ENCODE assay signal across 8 cellular contexts in the genomic region with DNA sequence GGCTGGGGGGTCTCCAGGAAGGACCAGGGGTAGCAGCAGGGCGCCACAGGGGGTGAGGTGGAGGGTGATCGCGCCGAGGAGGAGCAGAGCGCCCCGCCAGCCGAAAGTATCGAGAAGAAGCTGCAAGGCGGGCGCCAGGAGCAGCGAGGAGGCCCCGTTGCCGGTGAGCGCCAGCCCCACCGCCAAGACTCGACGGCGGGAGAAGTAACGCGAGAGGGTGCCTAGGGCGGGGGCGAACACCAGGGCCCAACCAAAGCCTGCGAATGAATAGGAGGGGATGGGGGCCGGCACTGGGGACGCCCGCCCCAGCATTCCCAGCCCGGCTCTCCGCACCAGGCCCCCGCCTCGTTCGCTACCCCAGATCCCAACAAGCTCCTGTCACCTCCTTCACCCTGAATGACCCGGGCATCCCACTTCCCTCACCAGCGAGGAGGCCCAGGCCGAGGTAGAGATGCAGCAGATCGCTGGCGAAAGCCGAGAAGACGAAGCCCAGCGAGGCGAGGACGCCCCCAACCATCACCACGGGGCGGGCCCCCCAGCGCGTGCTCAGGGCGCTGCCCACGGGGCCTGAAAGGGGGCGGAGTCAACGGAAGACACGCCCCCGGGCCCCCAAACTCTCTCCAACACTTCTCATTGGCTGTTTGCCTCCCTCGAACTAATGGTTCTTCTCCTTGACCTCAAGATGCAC. TPM values are rescaled to one million over a fixed set of nuclear protein-coding genes. Genes with fewer than 3 reads are reported as not detected.
DNase-seq lines count a peak whose midpoint lies in the region; ATAC-seq and FAIRE-seq lines count a peak whose summit lies in the region.

No MANE protein-coding gene starts in this region.

- peak overlapping the region; percentile 70 for H3K4me3 Mint-ChIP-seq in activated naive CD4-positive, alpha-beta T cell treated with anti-CD3 and anti-CD28 coated beads for 36 hours
- peak overlapping the region; percentile 78 for H3K4me3 Mint-ChIP-seq in stimulated activated effector memory CD8-positive, alpha-beta T cell treated with anti-CD3 and anti-CD28 coated beads, Interleukin-12 subunit alpha, Interleukin-12 subunit beta, amount 100 ng/mL, for 72 hours

- H3F3A ChIP-seq in GM23248 (ENCODE audit: insufficient read depth), result peaks cover 7% of the 10 kb centered on the region; the same call in 1 of the 2 replicates

- no peak overlapping the region for H3K27ac ChIP-seq in GM23248
- H3K27ac ChIP-seq in iPS-20b (ENCODE audit: low read length), result no peak overlapping the region

- peak overlapping the region; percentile 63 for H3K27ac Mint-ChIP-seq in activated naive CD4-positive, alpha-beta T cell treated with anti-CD3 and anti-CD28 coated beads for 36 hours
- H3K27ac Mint-ChIP-seq in stimulated activated effector memory CD8-positive, alpha-beta T cell treated with anti-CD3 and anti-CD28 coated beads, Interleukin-12 subunit alpha, Interleukin-12 subunit beta, amount 100 ng/mL, for 72 hours, result peak overlapping the region; percentile 93

- H3K79me2 ChIP-seq in GM23248 (ENCODE audit: insufficient read depth), result no peaks in the 10 kb centered on the region

- no peaks in the 10 kb centered on the region for H3K36me3 Mint-ChIP-seq in activated naive CD4-positive, alpha-beta T cell treated with anti-CD3 and anti-CD28 coated beads for 36 hours (ENCODE audit: low read depth)
- peaks cover 19% of the 10 kb centered on the region for H3K36me3 Mint-ChIP-seq in stimulated activated effector memory CD8-positive, alpha-beta T cell treated with anti-CD3 and anti-CD28 coated beads, Interleukin-12 subunit alpha, Interleukin-12 subunit beta, amount 100 ng/mL, for 72 hours

- no peaks in the 10 kb centered on the region for H3K9me2 ChIP-seq in GM23248 (ENCODE audit: insufficient read depth)

- H3K4me2 ChIP-seq in GM23248 (ENCODE audit: unreplicated experiment), result peak overlapping the region; percentile 72

- H3K9me3 ChIP-seq in GM23248 (ENCODE audit: low read depth) (no peaks in the 10 kb centered on the region), iPS-20b (ENCODE audit: insufficient read depth, low read depth, low read length) (no peaks in the 10 kb centered on the region)

- no peaks in the 10 kb centered on the region for H3K36me3 ChIP-seq in GM23248 (ENCODE audit: low read depth)
- no peaks in the 10 kb centered on the region for H3K36me3 ChIP-seq in iPS-20b (ENCODE audit: insufficient read depth, low read depth, low read length)

- FAIRE-seq in RCC 7860 (lab: Jason Lieb, UNC), result no peak

- no peaks in the 10 kb centered on the region for H3K27me3 Mint-ChIP-seq in activated naive CD4-positive, alpha-beta T cell treated with anti-CD3 and anti-CD28 coated beads for 36 hours (ENCODE audit: low read depth)

- peaks cover 15% of the 10 kb centered on the region for H3K27me3 ChIP-seq in GM23248 (replicated peaks; ENCODE audit: insufficient read depth)
- H3K27me3 ChIP-seq in iPS-20b (ENCODE audit: insufficient read depth, low read length), result peaks cover 61% of the 10 kb centered on the region

- H2AFZ ChIP-seq in GM23248, result peak overlapping the region; percentile 85

- intact Hi-C loops in activated naive CD4-positive, alpha-beta T cell treated with anti-CD3 and anti-CD28 coated beads for 36 hours (cut with micrococcal nuclease), result loop anchor here (1.0 to 10.0 kb wide), 2 partner anchors 7 to 532 kb away; a partner anchor contains a TSS

- DNase-seq in GM23248, result no peak
- peak; percentile 63 for DNase-seq in activated naive CD4-positive, alpha-beta T cell treated with anti-CD3 and anti-CD28 coated beads for 36 hours
- DNase-seq in stimulated activated effector memory CD8-positive, alpha-beta T cell treated with anti-CD3 and anti-CD28 coated beads, Interleukin-12 subunit alpha, Interleukin-12 subunit beta, amount 100 ng/mL, for 72 hours (ENCODE audit: low spot score in 2 of 2), result peak; percentile 40 to 74
- no peak for DNase-seq in NOMO-1 treated with DMSO at 0.1 percent for 48 hours (lab: John Stamatoyannopoulos, UW; ENCODE audit: unreplicated experiment)
- no peak for DNase-seq in OCI-M2 (lab: John Stamatoyannopoulos, UW; ENCODE audit: unreplicated experiment)
- DNase-seq in RCC 7860 (ENCODE audit: low spot score), result no peak
- no peak for DNase-seq in UCSD-AML1 (lab: John Stamatoyannopoulos, UW; ENCODE audit: unreplicated experiment)

- CTCF ChIA-PET in activated naive CD4-positive, alpha-beta T cell treated with anti-CD3 and anti-CD28 coated beads for 36 hours (lab: Charles Lee), result interaction anchor here (0.6 to 1.5 kb wide), 2 partner anchors 77 to 90 kb away, joined by 3 to 6 read pairs; no protein-coding TSS in a partner anchor

- H4K20me1 ChIP-seq in GM23248 (ENCODE audit: insufficient read depth), result no peaks in the 10 kb centered on the region

- peak; percentile 55 for ATAC-seq in stimulated activated effector memory CD8-positive, alpha-beta T cell treated with anti-CD3 and anti-CD28 coated beads, Interleukin-12 subunit alpha, Interleukin-12 subunit beta, amount 100 ng/mL, for 72 hours

- H3K9ac ChIP-seq in GM23248 (no peak overlapping the region; the same call in 1 of the 2 replicates), iPS-20b (ENCODE audit: low read depth, low read length) (no peak overlapping the region)

- in situ Hi-C loops in GM23248 (cut with MboI), result no loop called here

- H3K4me1 ChIP-seq in GM23248 (ENCODE audit: insufficient read depth) (peaks cover 3% of the 10 kb centered on the region), iPS-20b (ENCODE audit: insufficient read depth, low read length) (peaks cover 9% of the 10 kb centered on the region; the same call in 1 of the 2 replicates)

- 40% methylated on average over 36 to 52 of the region's 52 CpGs for WGBS in GM23248 (ENCODE audit: low coverage in 1 of 2, low lambda C conversion rate in 2 of 2, missing lambda C conversion rate in 2 of 2), 2 experiments

- no peaks in the 10 kb centered on the region for H3K9me3 Mint-ChIP-seq in activated naive CD4-positive, alpha-beta T cell treated with anti-CD3 and anti-CD28 coated beads for 36 hours
- H3K9me3 Mint-ChIP-seq in stimulated activated effector memory CD8-positive, alpha-beta T cell treated with anti-CD3 and anti-CD28 coated beads, Interleukin-12 subunit alpha, Interleukin-12 subunit beta, amount 100 ng/mL, for 72 hours, result no peaks in the 10 kb centered on the region

- H3K4me3 ChIP-seq in GM23248 (peak overlapping the region; percentile 63; the same call in 1 of the 2 replicates), iPS-20b (ENCODE audit: low read length) (peak overlapping the region; percentile 67; the same call in 1 of the 2 replicates)

- H3K4me1 Mint-ChIP-seq in activated naive CD4-positive, alpha-beta T cell treated with anti-CD3 and anti-CD28 coated beads for 36 hours (ENCODE audit: low read depth), result peaks cover 44% of the 10 kb centered on the region
- peaks cover 49% of the 10 kb centered on the region for H3K4me1 Mint-ChIP-seq in stimulated activated effector memory CD8-positive, alpha-beta T cell treated with anti-CD3 and anti-CD28 coated beads, Interleukin-12 subunit alpha, Interleukin-12 subunit beta, amount 100 ng/mL, for 72 hours

RNA-seq across cellular contexts. Expression of a gene that starts 1.2 kb away (rescaled TPM):
- total RNA-seq in GM23248 (2014; rRNA removed; shearing (Covaris generic)), result not detected in 2 replicates
- 0.30 TPM in 1 of 2 replicates, not detected in the other for polyA plus RNA-seq in GM23248 (2016; fragmentation: Nextera tagmentation; extraction: Ambion mirVana)
- under 1 TPM; 0.30 to 0.64 TPM for total RNA-seq in activated naive CD4-positive, alpha-beta T cell treated with anti-CD3 and anti-CD28 coated beads for 36 hours

RNA-seq across cellular contexts. Expression of a gene that starts 6.8 kb away (rescaled TPM):
- total RNA-seq in GM23248 (2014; rRNA removed; shearing (Covaris generic)), result 0.25 TPM in 1 of 2 replicates, not detected in the other
- polyA plus RNA-seq in GM23248 (2016; fragmentation: Nextera tagmentation; extraction: Ambion mirVana), result 0.87 and 1.1 TPM in 2 replicates
- 1 to 10 TPM; 4.1 to 5.3 TPM for total RNA-seq in activated naive CD4-positive, alpha-beta T cell treated with anti-CD3 and anti-CD28 coated beads for 36 hours

RNA-seq across cellular contexts. Expression of a gene that starts 19.8 kb away (rescaled TPM):
- not detected in 2 replicates for total RNA-seq in GM23248 (2014; rRNA removed; shearing (Covaris generic))
- not detected in 2 replicates for polyA plus RNA-seq in GM23248 (2016; fragmentation: Nextera tagmentation; extraction: Ambion mirVana)
- under 1 TPM; 0.62 to 0.74 TPM for total RNA-seq in activated naive CD4-positive, alpha-beta T cell treated with anti-CD3 and anti-CD28 coated beads for 36 hours

RNA-seq across cellular contexts. Expression of a gene that starts 30.2 kb away (rescaled TPM):
- total RNA-seq in GM23248 (2014; rRNA removed; shearing (Covaris generic)), result 130 and 211 TPM in 2 replicates
- polyA plus RNA-seq in GM23248 (2016; fragmentation: Nextera tagmentation; extraction: Ambion mirVana), result 623 and 652 TPM in 2 replicates
- 100 to 1,000 TPM; 120 to 130 TPM for total RNA-seq in activated naive CD4-positive, alpha-beta T cell treated with anti-CD3 and anti-CD28 coated beads for 36 hours

RNA-seq across cellular contexts. Expression of a gene that starts 37.4 kb away (rescaled TPM):
- not detected in 2 replicates for total RNA-seq in GM23248 (2014; rRNA removed; shearing (Covaris generic))
- not detected in 2 replicates for polyA plus RNA-seq in GM23248 (2016; fragmentation: Nextera tagmentation; extraction: Ambion mirVana)
- not detected for total RNA-seq in activated naive CD4-positive, alpha-beta T cell treated with anti-CD3 and anti-CD28 coated beads for 36 hours

Comparison
In these comparisons a context has a peak if more than half of its experiments do, and no peak if none do; other contexts are left out.
1. DNase-seq: peak in activated naive CD4-positive, alpha-beta T cell treated with anti-CD3 and anti-CD28 coated beads for 36 hours (single experiment) and stimulated activated effector memory CD8-positive, alpha-beta T cell treated with anti-CD3 and anti-CD28 coated beads, Interleukin-12 subunit alpha, Interleukin-12 subunit beta, amount 100 ng/mL, for 72 hours (2 of 2); none in GM23248 (single experiment), NOMO-1 treated with DMSO at 0.1 percent for 48 hours (single experiment), OCI-M2 (single experiment), RCC 7860 (single experiment) and UCSD-AML1 (single experiment).